In genomic region chr18:37567061-37567993, GRCh38 we compare ENCODE assay signal across 10 cellular contexts. TPM values are rescaled to one million over a fixed set of nuclear protein-coding genes. Genes with fewer than 3 reads are reported as not detected.
A peak's percentile ranks its signal among the peaks of the same experiment; 100 is the strongest.
DNase-seq lines count a peak whose midpoint lies in the region; ATAC-seq and TF ChIP-seq lines count a peak whose summit lies in the region.
"Had no signal": no experiment of that assay in that cellular context is flagged by ENCODE, and none has a peak within 500 bp of the region (broad histone marks: within the 10 kb centered on the region; RNA-seq: fewer than 3 reads in every experiment).

No MANE protein-coding gene starts in this region.

- peaks cover 12% of the 10 kb centered on the region for H3K27me3 ChIP-seq in Panc1 (ENCODE audit: control insufficient read depth, insufficient read depth, low read length)
- H3K27me3 ChIP-seq in gastrocnemius medialis = peaks cover 66 to 72% (median 68%) of the 10 kb centered on the region in 3 donors
- peaks cover 96% of the 10 kb centered on the region for H3K27me3 ChIP-seq in A673 (replicated peaks; ENCODE audit: insufficient read depth, low read depth, low read length, poor library complexity)

- TF ChIP-seq POLR2A in gastrocnemius medialis (IDR thresholded peaks at IDR 0.05) = no peak

- no peaks in the 10 kb centered on the region for H3K36me3 Mint-ChIP-seq in glutamatergic neuron (ENCODE audit: unreplicated experiment)

- peak overlapping the region; percentile 65 for H3K4me3 Mint-ChIP-seq in glutamatergic neuron (ENCODE audit: unreplicated experiment)

- no TSS peak for BruUV-seq in Panc1 (replicated peaks; lab: Mats Ljungman, UMichigan)
- BruUV-seq in A673 (replicated peaks; lab: Mats Ljungman, UMichigan) = no TSS peak

- H3K4me3 ChIP-seq in GM08714 (ENCODE audit: low read length) (peak overlapping the region; percentile 7; the same call in 1 of the 2 replicates), Panc1 (ENCODE audit: low read depth in 2 of 2, low read length in 2 of 2) (peak overlapping the region; percentile 32 to 49), gastrocnemius medialis (peak overlapping the region; percentile 53 to 92 (median 64)), A673 (ENCODE audit: low read depth, low read length, poor library complexity, severe bottlenecking) (no peak overlapping the region)
- H3K4me3 ChIP-seq: K562 had no signal

- H3K27ac ChIP-seq in Panc1 (ENCODE audit: low read length) (no peak overlapping the region), gastrocnemius medialis (no peak overlapping the region), A673 (ENCODE audit: low read depth, low read length, poor library complexity, severe bottlenecking) (no peak overlapping the region)

- H3K27me3 Mint-ChIP-seq in glutamatergic neuron (ENCODE audit: unreplicated experiment) = peaks cover 40% of the 10 kb centered on the region

- H3K27ac Mint-ChIP-seq in glutamatergic neuron (ENCODE audit: unreplicated experiment) = no peak overlapping the region

- H3K36me3 ChIP-seq in Panc1 (ENCODE audit: control insufficient read depth, insufficient read depth, low read length) (no peaks in the 10 kb centered on the region), gastrocnemius medialis (no peaks in the 10 kb centered on the region), A673 (ENCODE audit: insufficient read depth, low read length, poor library complexity, severe bottlenecking) (no peaks in the 10 kb centered on the region)

- H3K4me1 ChIP-seq in Panc1 (ENCODE audit: control insufficient read depth, insufficient read depth, low read length) (no peaks in the 10 kb centered on the region), gastrocnemius medialis (peaks cover 10 to 22% of the 10 kb centered on the region in 2 donors), A673 (ENCODE audit: insufficient read depth, low read length, poor library complexity, severe bottlenecking) (no peaks in the 10 kb centered on the region)

- CTCF ChIA-PET in Panc1 (lab: Charles Lee) = interaction anchor here (0.7 kb wide), 1 partner anchor 1283 kb away, joined by 4 read pairs; no protein-coding TSS in a partner anchor
- CTCF ChIA-PET in A673 (lab: Charles Lee) = no interaction called here

- intact Hi-C loops in Panc1 (cut with micrococcal nuclease; ENCODE audit: unreplicated experiment) (no loop called here), gastrocnemius medialis (cut with DNase I; ENCODE audit: low total_unique reads) (no loop called here), A673 (cut with micrococcal nuclease; ENCODE audit: unreplicated experiment) (no loop called here)

- DNase-seq in Panc1 (ENCODE audit: low read depth, low spot score) (no peak), glutamatergic neuron (no peak), gastrocnemius medialis (no peak), T-helper 2 cell (no peak), NCI-H1694 treated with DMSO at 0.1 percent for 48 hours (lab: John Stamatoyannopoulos, UW) (no peak), A673 (ENCODE audit: low spot score) (no peak)
- DNase-seq: activated CD8-positive, alpha-beta memory T cell treated with anti-CD3 and anti-CD28 coated beads for 24 hours had no signal

- POLR2A ChIA-PET in Panc1 (lab: Charles Lee) (no interaction called here), A673 (lab: Charles Lee; ENCODE audit: low non-redundant PET) (no interaction called here)

- no peak for ATAC-seq in Panc1
- no peak for ATAC-seq in gastrocnemius medialis
- no peak for ATAC-seq in HG02759 (IDR thresholded peaks at IDR 0.05; ENCODE audit: unreplicated experiment)
- ATAC-seq: K562 had no signal

- H3K4me1 Mint-ChIP-seq in glutamatergic neuron (ENCODE audit: low read depth, unreplicated experiment) = peaks cover 25% of the 10 kb centered on the region

- TF ChIP-seq CTCF in Panc1 (IDR thresholded peaks at IDR 0.05) = no peak
- no peak for TF ChIP-seq CTCF in glutamatergic neuron (IDR thresholded peaks at IDR 0.05; ENCODE audit: partially characterized antibody, unreplicated experiment)
- TF ChIP-seq CTCF in gastrocnemius medialis (IDR thresholded peaks at IDR 0.05 in 4 of 5, conservative IDR thresholded peaks at IDR 0.05 in 1 of 5) = no peak
- no peak for TF ChIP-seq CTCF in A673 (conservative IDR thresholded peaks at IDR 0.05; ENCODE audit: low read depth, low read length)

- in situ Hi-C loops in Panc1 (cut with HindIII; ENCODE audit: low pct_unique_long_range_greater_than_20kb, low sequenced_read_pairs) = no loop called here
- in situ Hi-C loops in gastrocnemius medialis (cut with MboI; ENCODE audit: low sequenced_read_pairs in 4 of 4) = no loop called here

- peaks cover 23% of the 10 kb centered on the region for H3K9me3 Mint-ChIP-seq in glutamatergic neuron (ENCODE audit: unreplicated experiment)

- H3K9me3 ChIP-seq in Panc1 (ENCODE audit: control insufficient read depth, insufficient read depth, low read depth, low read length) (no peaks in the 10 kb centered on the region), gastrocnemius medialis (no peaks in the 10 kb centered on the region), A673 (ENCODE audit: low read depth, low read length, poor library complexity, severe bottlenecking) (no peaks in the 10 kb centered on the region)

RNA-seq across cellular contexts. Expression of gene CELF4, which starts 1.7 kb away (rescaled TPM):
- not detected for total RNA-seq in Panc1 (2021; ENCODE audit: unreplicated experiment)
- polyA plus RNA-seq in Panc1 (2012; ENCODE audit: insufficient read length) = 0.11 TPM
- 38.4 TPM for total RNA-seq in glutamatergic neuron (ENCODE audit: unreplicated experiment)
- not detected for total RNA-seq in gastrocnemius medialis
- not detected in 2 replicates for total RNA-seq in A673 (2021)

Comparison
In these comparisons a context has a peak if more than half of its experiments do, and no peak if none do; other contexts are left out.
1. RNA of gene CELF4, which starts 1.7 kb away (total RNA-seq): 38.4 TPM in glutamatergic neuron (single experiment); not detected in Panc1 (single experiment), not detected in gastrocnemius medialis and not detected in A673; every median in the first group is over 10 times any median in the second.